In the genomic region with DNA sequence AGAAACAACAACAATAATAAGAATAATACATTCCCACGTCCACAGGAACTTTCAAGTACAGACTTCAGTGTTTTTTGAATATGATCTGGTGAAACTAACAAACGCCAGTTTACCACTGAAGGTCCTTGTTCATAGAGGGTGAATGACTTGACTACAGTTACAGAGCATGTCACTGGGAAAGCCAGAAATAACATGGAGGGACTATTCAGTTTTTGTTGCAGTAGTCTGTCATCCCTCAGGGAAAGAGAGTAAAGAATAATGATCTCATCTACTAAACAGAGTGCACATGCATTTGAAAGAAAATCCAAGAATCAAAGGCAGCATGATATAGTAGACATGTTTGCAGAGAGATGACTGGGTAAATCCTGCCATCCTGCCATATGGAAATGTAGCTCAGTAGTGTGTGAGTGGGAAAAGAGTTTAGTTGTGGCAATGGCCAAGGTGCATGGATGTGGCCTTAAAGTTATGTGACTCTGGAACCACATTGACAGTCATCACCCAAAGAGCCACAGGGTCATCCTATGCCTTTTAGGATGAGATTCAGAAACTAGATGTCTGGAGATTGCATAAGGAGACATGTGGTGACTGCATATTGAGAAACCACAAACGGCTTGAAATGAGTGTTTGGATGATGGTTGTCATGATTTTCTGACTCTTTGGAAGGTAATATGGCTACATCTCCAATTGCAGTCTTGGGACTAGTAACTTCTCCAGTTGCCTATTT, we compare ENCODE assay signal across 17 cellular contexts.
A peak's percentile ranks its signal among the peaks of the same experiment; 100 is the strongest.
DNase-seq lines count a peak whose midpoint lies in the region; ATAC-seq and TF ChIP-seq lines count a peak whose summit lies in the region.
"Had no signal": no experiment of that assay in that cellular context is flagged by ENCODE, and none has a peak within 500 bp of the region (broad histone marks: within the 10 kb centered on the region; RNA-seq: fewer than 3 reads in every experiment).

No MANE protein-coding gene starts in this region.

- TF ChIP-seq CTCF in HEK293 (tag by site-specific recombination; IDR thresholded peaks at IDR 0.05) (no peak), fibroblast of the aortic adventitia (IDR thresholded peaks at IDR 0.05; ENCODE audit: insufficient read depth, low read length) (no peak)

- no peak for ATAC-seq in HG03565 (IDR thresholded peaks at IDR 0.05; ENCODE audit: unreplicated experiment)
- no peak for ATAC-seq in GM18517 (IDR thresholded peaks at IDR 0.05; ENCODE audit: unreplicated experiment)
- ATAC-seq: WTC11 had no signal

- no peaks in the 10 kb centered on the region for H3K9me3 ChIP-seq in HEK293 (ENCODE audit: control insufficient read depth, insufficient read depth, low read depth, low read length)
- H3K9me3 ChIP-seq: adrenal gland, HAP-1 had no signal

- no peaks in the 10 kb centered on the region for H3K36me3 ChIP-seq in HEK293 (ENCODE audit: control insufficient read depth in 2 of 2, insufficient read depth in 1 of 2, low read length in 2 of 2)
- H3K36me3 ChIP-seq: adrenal gland, HAP-1 had no signal

- POLR2A ChIA-PET in HEK293 (lab: Yijun Ruan, JAX): no interaction called here

- DNase-seq in AG20443 (ENCODE audit: low spot score) (peak; percentile 27), SIG-M5 (lab: John Stamatoyannopoulos, UW) (peak; percentile 73), fibroblast of the aortic adventitia (ENCODE audit: low read depth) (peak; percentile 9), NCI-H1417 treated with DMSO at 0.1 percent for 48 hours (lab: John Stamatoyannopoulos, UW) (no peak), DMS153 (lab: John Stamatoyannopoulos, UW) (no peak)
- DNase-seq: adrenal gland; effector CD8-positive, alpha-beta T cell; glutamatergic neuron; kidney glomerular epithelial cell; naive B cell; NCI-H69; stimulated activated naive CD4-positive, alpha-beta T cell treated with Interleukin-2 at 50 U/mL for 16 hours had no signal

- H3K4me3 ChIP-seq in HEK293 (ENCODE audit: low read depth, low read length) (no peak overlapping the region), fibroblast of the aortic adventitia (ENCODE audit: low read depth, low read length) (no peak overlapping the region)
- H3K4me3 ChIP-seq: adrenal gland, HAP-1 had no signal

- peaks cover 8% of the 10 kb centered on the region; the same call in 1 of the 2 replicates for H3K4me1 ChIP-seq in HEK293 (ENCODE audit: control insufficient read depth, insufficient read depth, low read length)
- H3K4me1 ChIP-seq: adrenal gland had no signal

- CTCF ChIA-PET in HEK293 (lab: Yijun Ruan, JAX): interaction anchor here (0.7 kb wide), 1 partner anchor 54 kb away, joined by 4 read pairs; no protein-coding TSS in a partner anchor

- no peak overlapping the region for H3K27ac ChIP-seq in HEK293 (ENCODE audit: extremely low read depth, low read depth, low read length)
- H3K27ac ChIP-seq: adrenal gland had no signal

TF ChIP-seq in HEK293, 187 proteins besides CTCF, POLR2A, EP300 and RAD21:
- no peak for TF ChIP-seq ZNF768 (tag by site-specific recombination; IDR thresholded peaks at IDR 0.05)
- no peak for TF ChIP-seq ZXDB (tag by site-specific recombination; IDR thresholded peaks at IDR 0.05)
- TF ChIP-seq, protein P1, sequence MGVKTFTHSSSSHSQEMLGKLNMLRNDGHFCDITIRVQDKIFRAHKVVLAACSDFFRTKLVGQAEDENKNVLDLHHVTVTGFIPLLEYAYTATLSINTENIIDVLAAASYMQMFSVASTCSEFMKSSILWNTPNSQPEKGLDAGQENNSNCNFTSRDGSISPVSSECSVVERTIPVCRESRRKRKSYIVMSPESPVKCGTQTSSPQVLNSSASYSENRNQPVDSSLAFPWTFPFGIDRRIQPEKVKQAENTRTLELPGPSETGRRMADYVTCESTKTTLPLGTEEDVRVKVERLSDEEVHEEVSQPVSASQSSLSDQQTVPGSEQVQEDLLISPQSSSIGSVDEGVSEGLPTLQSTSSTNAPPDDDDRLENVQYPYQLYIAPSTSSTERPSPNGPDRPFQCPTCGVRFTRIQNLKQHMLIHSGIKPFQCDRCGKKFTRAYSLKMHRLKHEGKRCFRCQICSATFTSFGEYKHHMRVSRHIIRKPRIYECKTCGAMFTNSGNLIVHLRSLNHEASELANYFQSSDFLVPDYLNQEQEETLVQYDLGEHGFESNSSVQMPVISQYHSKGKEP (tag by site-specific recombination; IDR thresholded peaks at IDR 0.05): peak; percentile 26; the same call in 1 of the 2 replicates

Comparison
In these comparisons a context has a peak if more than half of its experiments do, and no peak if none do; other contexts are left out.
1. DNase-seq: peak in AG20443 (single experiment), SIG-M5 (single experiment) and fibroblast of the aortic adventitia (single experiment); none in NCI-H1417 treated with DMSO at 0.1 percent for 48 hours (single experiment) and DMS153 (single experiment).